ENCODE assay signal across 24 cellular contexts in the genomic region with DNA sequence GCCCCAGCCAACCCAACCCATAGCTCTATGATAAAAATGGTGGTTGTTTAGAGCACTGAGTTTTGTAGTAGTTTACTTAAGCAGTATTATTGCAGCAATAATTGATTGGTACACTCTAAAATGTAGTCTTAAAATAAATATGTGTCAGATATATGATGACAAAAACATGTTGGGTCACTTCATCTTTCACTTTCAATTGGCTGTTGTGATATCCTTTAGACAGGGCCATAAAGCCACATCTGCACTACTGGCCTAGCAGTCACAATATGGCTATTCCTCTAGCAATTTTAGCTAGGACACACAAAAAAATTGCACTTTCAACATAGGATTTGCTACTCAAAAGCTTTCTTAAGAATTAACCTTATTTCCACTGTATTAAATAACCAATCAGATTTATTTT. TPM values are rescaled to one million over a fixed set of nuclear protein-coding genes. Genes with fewer than 3 reads are reported as not detected.
"Had no signal": no experiment of that assay in that cellular context is flagged by ENCODE, and none has a peak within 500 bp of the region (broad histone marks: within the 10 kb centered on the region; RNA-seq: fewer than 3 reads in every experiment).

No MANE protein-coding gene starts in this region.

- H3K36me3 ChIP-seq: colonic mucosa, esophagus muscularis mucosa, left lung, right lobe of liver, tibial artery had no signal

- H3K79me2 ChIP-seq: hepatocyte had no signal

- H3K4me1 ChIP-seq: colonic mucosa, right lobe of liver had no signal

- H3K4me2 ChIP-seq: hepatocyte had no signal

- H3K9me3 ChIP-seq: colonic mucosa, esophagus muscularis mucosa, left lung, right lobe of liver, tibial artery had no signal

- H3K27me3 ChIP-seq: colonic mucosa, esophagus muscularis mucosa, hepatocyte, right lobe of liver, tibial artery had no signal

- DNase-seq: activated CD4-positive, alpha-beta T cell treated with anti-CD3 and anti-CD28 coated beads, Interleukin-2, amount 50 U/mL, for 48 hours; activated naive CD4-positive, alpha-beta T cell treated with Interleukin-2 at 50 U/mL for 16 hours; activated naive CD8-positive, alpha-beta T cell treated with anti-CD3 and anti-CD28 coated beads for 36 hours; activated T-cell treated with anti-CD3 and anti-CD28 coated beads, Interleukin-2, amount 50 U/mL, for 48 hours; colonic mucosa; dorsolateral prefrontal cortex; effector memory CD8-positive, alpha-beta T cell; glutamatergic neuron; immature natural killer cell; left lung; naive thymus-derived CD4-positive, alpha-beta T cell; occipital lobe; posterior cingulate gyrus; right lobe of liver; stimulated activated CD4-positive, alpha-beta T cell treated with anti-CD3 and anti-CD28 coated beads, Interleukin-1b, Interleukin-23, amount 100 ng/mL, for 48 hours; stimulated activated naive CD8-positive, alpha-beta T cell treated with anti-CD3 and anti-CD28 coated beads, Interleukin-15, amount 100 ng/mL, for 72 hours; tibial artery had no signal

- H3K4me3 ChIP-seq: colonic mucosa, dorsolateral prefrontal cortex, esophagus muscularis mucosa, hepatocyte, left lung, lung, right lobe of liver, skin epidermis, tibial artery had no signal

- ATAC-seq: effector memory CD8-positive, alpha-beta T cell; left lung; naive thymus-derived CD4-positive, alpha-beta T cell; right lobe of liver; stimulated activated naive CD8-positive, alpha-beta T cell treated with anti-CD3 and anti-CD28 coated beads, Interleukin-15, amount 100 ng/mL, for 72 hours had no signal

- H3K27ac ChIP-seq: colonic mucosa, dorsolateral prefrontal cortex, esophagus muscularis mucosa, hepatocyte, left lung, right lobe of liver, skin epidermis, tibial artery had no signal

- H2AFZ ChIP-seq: hepatocyte had no signal

- FAIRE-seq: bronchial epithelial cell, endothelial cell of umbilical vein, frontal cortex had no signal

RNA-seq across cellular contexts. Expression of a gene that starts 5.9 kb away (rescaled TPM):
- polyA plus RNA-seq: naive thymus-derived CD4-positive, alpha-beta T cell had no signal

RNA-seq across cellular contexts. Expression of a gene that starts 19.4 kb away (rescaled TPM):
- total RNA-seq: activated naive CD8-positive, alpha-beta T cell treated with anti-CD3 and anti-CD28 coated beads for 36 hours had no signal
- polyA plus RNA-seq: immature natural killer cell; naive thymus-derived CD4-positive, alpha-beta T cell had no signal
